In the genomic region with DNA sequence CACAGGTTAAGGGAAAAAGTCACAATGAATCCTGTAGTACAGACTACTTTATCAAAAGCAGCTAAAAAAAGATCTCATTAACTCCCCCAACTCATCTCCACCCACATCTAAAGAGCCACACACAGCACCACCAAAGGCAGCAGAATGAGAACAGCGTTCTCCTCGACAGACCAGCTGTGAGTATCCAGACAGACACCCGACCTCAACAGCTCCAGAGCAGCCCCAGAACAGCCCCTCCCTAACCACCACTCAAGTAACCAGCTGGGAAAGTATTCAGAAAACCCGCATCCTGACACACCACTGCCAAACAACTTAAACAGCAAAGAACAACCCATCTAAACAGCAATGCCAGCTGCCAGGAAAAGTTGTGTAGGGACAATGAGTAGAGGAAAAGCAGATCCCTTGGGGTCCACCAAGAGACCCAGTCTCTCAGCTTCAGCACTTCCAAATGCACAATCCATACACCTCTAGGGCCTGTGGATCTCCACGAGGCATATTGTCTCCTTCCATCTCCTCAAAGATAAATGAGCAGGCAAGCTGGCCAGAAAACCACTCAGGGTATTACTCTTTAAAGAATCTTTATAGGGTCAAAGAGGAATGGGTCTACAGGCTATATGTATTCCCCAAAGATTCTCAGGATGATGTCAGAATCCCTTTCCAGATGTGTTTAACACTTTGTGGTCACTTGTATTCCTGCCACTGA, we compare ENCODE assay signal across 2 cellular contexts. TPM values are rescaled to one million over a fixed set of nuclear protein-coding genes. Genes with fewer than 3 reads are reported as not detected.
"Had no signal": no experiment of that assay in that cellular context is flagged by ENCODE, and none has a peak within 500 bp of the region (broad histone marks: within the 10 kb centered on the region; RNA-seq: fewer than 3 reads in every experiment).

No MANE protein-coding gene starts in this region.

RNA-seq across cellular contexts. Expression of a gene that starts 50.1 kb away (rescaled TPM):
- total RNA-seq: body of pancreas, cardiac septum had no signal
